1 cellular context compared by ENCODE assay signal in genomic region chr3:189233225-189233858, GRCh38.
TF ChIP-seq lines count a peak whose summit lies in the region.

No MANE protein-coding gene starts in this region.

TF ChIP-seq in GM12878, 131 proteins besides CTCF, POLR2A, EP300 and RAD21 (continued from another document):
- no peak for TF ChIP-seq ZBTB33 (IDR thresholded peaks at IDR 0.05)
- TF ChIP-seq RELA (IDR thresholded peaks at IDR 0.05; ENCODE audit: borderline replicate concordance, partially characterized antibody), result no peak
- TF ChIP-seq ATF7 (IDR thresholded peaks at IDR 0.05; ENCODE audit: low read depth), result no peak
- TF ChIP-seq SMAD5 (IDR thresholded peaks at IDR 0.05; ENCODE audit: low read depth), result no peak
- TF ChIP-seq EGR1 (IDR thresholded peaks at IDR 0.05; ENCODE audit: borderline replicate concordance in 1 of 2, low read depth in 2 of 2, low read length in 2 of 2), result no peak
- TF ChIP-seq CEBPB (IDR thresholded peaks at IDR 0.05; ENCODE audit: borderline replicate concordance in 1 of 2, low read depth in 2 of 2, low read length in 2 of 2), result no peak
- TF ChIP-seq CHD2 (IDR thresholded peaks at IDR 0.05; ENCODE audit: borderline replicate concordance, low read depth, low read length), result no peak
